ENCODE assay signal across 8 cellular contexts in genomic region chr14:77800814-77801213, GRCh38. TPM values are rescaled to one million over a fixed set of nuclear protein-coding genes. Genes with fewer than 3 reads are reported as not detected.
DNase-seq lines count a peak whose midpoint lies in the region; ATAC-seq and TF ChIP-seq lines count a peak whose summit lies in the region.

No MANE protein-coding gene starts in this region.

- no peaks in the 10 kb centered on the region for H3K36me3 ChIP-seq in lung (ENCODE audit: control insufficient read depth in 2 of 2, insufficient read depth in 2 of 2, low read length in 2 of 2)

- H3K36me3 Mint-ChIP-seq in activated naive CD4-positive, alpha-beta T cell treated with anti-CD3 and anti-CD28 coated beads, Interleukin-2, amount 50 U/mL, for 24 hours = no peaks in the 10 kb centered on the region
- H3K36me3 Mint-ChIP-seq in type B pancreatic cell = no peaks in the 10 kb centered on the region

- 82 to 100% methylated on average over 1 of the region's 1 CpG for WGBS in lung, 2 donors

- H3K9me3 ChIP-seq in lung (ENCODE audit: control insufficient read depth in 2 of 2, insufficient read depth in 1 of 2, low read length in 1 of 2) = no peaks in the 10 kb centered on the region

- H3K27ac Mint-ChIP-seq in activated naive CD4-positive, alpha-beta T cell treated with anti-CD3 and anti-CD28 coated beads, Interleukin-2, amount 50 U/mL, for 24 hours = peak overlapping the region; percentile 79
- peak overlapping the region; percentile 80 for H3K27ac Mint-ChIP-seq in type B pancreatic cell

- H3K4me1 ChIP-seq in lung (ENCODE audit: control insufficient read depth in 2 of 2, insufficient read depth in 2 of 2, low read length in 2 of 2) = no peaks in the 10 kb centered on the region

- no peaks in the 10 kb centered on the region for H3K9me3 Mint-ChIP-seq in activated naive CD4-positive, alpha-beta T cell treated with anti-CD3 and anti-CD28 coated beads, Interleukin-2, amount 50 U/mL, for 24 hours
- no peaks in the 10 kb centered on the region for H3K9me3 Mint-ChIP-seq in type B pancreatic cell

- peaks cover 10% of the 10 kb centered on the region for H3K4me1 Mint-ChIP-seq in activated naive CD4-positive, alpha-beta T cell treated with anti-CD3 and anti-CD28 coated beads, Interleukin-2, amount 50 U/mL, for 24 hours
- peaks cover 4% of the 10 kb centered on the region for H3K4me1 Mint-ChIP-seq in type B pancreatic cell (ENCODE audit: unreplicated experiment)

- in situ Hi-C loops in astrocyte of the spinal cord (cut with HindIII; ENCODE audit: low sequenced_read_pairs) = no loop called here

- H3K27me3 Mint-ChIP-seq in activated naive CD4-positive, alpha-beta T cell treated with anti-CD3 and anti-CD28 coated beads, Interleukin-2, amount 50 U/mL, for 24 hours = no peaks in the 10 kb centered on the region
- H3K27me3 Mint-ChIP-seq in type B pancreatic cell = no peaks in the 10 kb centered on the region

- ATAC-seq in lung (ENCODE audit: insufficient read depth, low FRiP score) = no peak
- ATAC-seq in HG03469 (IDR thresholded peaks at IDR 0.05; ENCODE audit: unreplicated experiment) = no peak

- TF ChIP-seq CTCF in astrocyte of the spinal cord (IDR thresholded peaks at IDR 0.05; ENCODE audit: low read depth, low read length) (no peak), lung (IDR thresholded peaks at IDR 0.05; ENCODE audit: control extremely low read depth, extremely low read depth) (no peak), type B pancreatic cell (conservative IDR thresholded peaks at IDR 0.05) (no peak)

- peak overlapping the region; percentile 90 for H3K4me3 Mint-ChIP-seq in activated naive CD4-positive, alpha-beta T cell treated with anti-CD3 and anti-CD28 coated beads, Interleukin-2, amount 50 U/mL, for 24 hours
- peak overlapping the region; percentile 88 for H3K4me3 Mint-ChIP-seq in type B pancreatic cell

- H3K27ac ChIP-seq in lung (ENCODE audit: low read depth in 1 of 2, low read length in 1 of 2) = peak overlapping the region; percentile 92 to 97

- DNase-seq in activated naive CD4-positive, alpha-beta T cell treated with anti-CD3 and anti-CD28 coated beads, Interleukin-2, amount 50 U/mL, for 16 hours = no peak
- DNase-seq in astrocyte of the spinal cord (ENCODE audit: low read depth, low spot score) (no peak), lung (ENCODE audit: low spot score) (no peak), type B pancreatic cell (ENCODE audit: extremely low spot score, unreplicated experiment) (no peak), AG08395 (ENCODE audit: low spot score) (no peak), DMS 273 (lab: John Stamatoyannopoulos, UW; ENCODE audit: unreplicated experiment) (no peak)

- H3K4me3 ChIP-seq in astrocyte of the spinal cord (ENCODE audit: low read depth, low read length) (peak overlapping the region; percentile 59), lung (no peak overlapping the region)

- H3K27me3 ChIP-seq in lung (ENCODE audit: control insufficient read depth, insufficient read depth) = no peaks in the 10 kb centered on the region

RNA-seq across cellular contexts. Expression of gene ADCK1, which starts 0.9 kb away (rescaled TPM):
- total RNA-seq in lung = 1 to 10 TPM; 7.3 to 8.8 TPM
- 1 to 10 TPM; 5.7 to 6.6 TPM for polyA plus RNA-seq in lung
- total RNA-seq in type B pancreatic cell (ENCODE audit: low replicate concordance) = 6.9 and 9.2 TPM in 2 replicates

RNA-seq across cellular contexts. Expression of gene SNW1, which starts 39.9 kb away (rescaled TPM):
- total RNA-seq in lung (10 to 100 TPM; 54.6 to 86.3 TPM), type B pancreatic cell (ENCODE audit: low replicate concordance) (78.6 and 81.2 TPM in 2 replicates)
- 10 to 100 TPM; 23.9 to 41.1 TPM for polyA plus RNA-seq in lung
